Comparison of ENCODE assay signal across 1 cellular context in genomic region chr2:237556773-237557632, GRCh38.
TF ChIP-seq lines count a peak whose summit lies in the region.

No MANE protein-coding gene starts in this region.

TF ChIP-seq in GM12878, 131 proteins besides CTCF, POLR2A, EP300 and RAD21 (continued from another document and continues in another):
- TF ChIP-seq CUX1 (IDR thresholded peaks at IDR 0.05; ENCODE audit: insufficient replicate concordance, low read depth, low read length) (peak; percentile 46), SMC3 (IDR thresholded peaks at IDR 0.05; ENCODE audit: borderline replicate concordance, low read length) (no peak), RUNX3 (IDR thresholded peaks at IDR 0.05; ENCODE audit: low read length) (peak; percentile 6; the same call in 1 of the 2 replicates), FOXK2 (IDR thresholded peaks at IDR 0.05) (no peak), HSF1 (IDR thresholded peaks at IDR 0.05; ENCODE audit: low read depth, low read length) (no peak), RELA (IDR thresholded peaks at IDR 0.05; ENCODE audit: borderline replicate concordance, partially characterized antibody) (peak; percentile 71), KDM1A (IDR thresholded peaks at IDR 0.05; ENCODE audit: borderline replicate concordance) (no peak), CHD2 (IDR thresholded peaks at IDR 0.05; ENCODE audit: borderline replicate concordance, low read depth, low read length) (no peak), NBN (IDR thresholded peaks at IDR 0.05) (peak; percentile 62), RAD51 (IDR thresholded peaks at IDR 0.05) (peak; percentile 91), POLR2AphosphoS2 (IDR thresholded peaks at IDR 0.05; ENCODE audit: low read depth, low read length) (no peak), RBBP5 (conservative IDR thresholded peaks at IDR 0.05) (no peak), FOXM1 (IDR thresholded peaks at IDR 0.05; ENCODE audit: low read depth, low read length) (peak; percentile 43; the same call in 1 of the 2 replicates), PBX3 (IDR thresholded peaks at IDR 0.05; ENCODE audit: insufficient replicate concordance, low read depth, low read length) (no peak), MTA3 (IDR thresholded peaks at IDR 0.05; ENCODE audit: borderline replicate concordance, low read length) (peak; percentile 47; the same call in 1 of the 2 replicates), GATAD2B (conservative IDR thresholded peaks at IDR 0.05; ENCODE audit: low read depth) (no peak), EZH2 (IDR thresholded peaks at IDR 0.05; ENCODE audit: borderline replicate concordance, control insufficient read depth, low read depth, low read length) (no peak), POU2F2 (IDR thresholded peaks at IDR 0.05; ENCODE audit: borderline replicate concordance, low read depth, low read length) (0 out of 3 replicates have a peak, but pooled peaks have one; percentile 6), CBX5 (IDR thresholded peaks at IDR 0.05; ENCODE audit: low read depth) (peak; percentile 56; the same call in 1 of the 2 replicates), TCF12 (IDR thresholded peaks at IDR 0.05; ENCODE audit: low read depth, low read length) (peak; percentile 47; the same call in 1 of the 2 replicates), ZNF687 (IDR thresholded peaks at IDR 0.05) (peak; percentile 75; the same call in 1 of the 2 replicates), ASH2L (IDR thresholded peaks at IDR 0.05; ENCODE audit: borderline replicate concordance, low read depth) (no peak; the same call in 1 of the 2 replicates), POLR2AphosphoS5 (IDR thresholded peaks at IDR 0.05; ENCODE audit: low read length) (peak; percentile 43; the same call in 1 of the 2 replicates), EED (IDR thresholded peaks at IDR 0.05; ENCODE audit: low read depth) (peak; percentile 47; the same call in 1 of the 2 replicates), ZNF384 (IDR thresholded peaks at IDR 0.05; ENCODE audit: borderline replicate concordance, low read depth, low read length) (no peak), MXI1 (IDR thresholded peaks at IDR 0.05; ENCODE audit: low read depth, low read length) (peak; percentile 80), NR2C1 (IDR thresholded peaks at IDR 0.05) (no peak), SPI1 (IDR thresholded peaks at IDR 0.05; ENCODE audit: borderline replicate concordance, insufficient read depth, low read depth, low read length) (peak; percentile 30; the same call in 1 of the 2 replicates), PKNOX1 (IDR thresholded peaks at IDR 0.05) (peak; percentile 42; the same call in 1 of the 2 replicates), ZNF592 (IDR thresholded peaks at IDR 0.05) (0 out of 2 replicates have a peak, but pooled peaks have one; percentile 44), ATF7 (IDR thresholded peaks at IDR 0.05; ENCODE audit: low read depth) (0 out of 2 replicates have a peak, but pooled peaks have one; percentile 23), MAX (IDR thresholded peaks at IDR 0.05; ENCODE audit: low read depth, low read length) (0 out of 2 replicates have a peak, but pooled peaks have one; percentile 39), DPF2 (IDR thresholded peaks at IDR 0.05) (peak; percentile 75; the same call in 1 of the 2 replicates), IRF3 (IDR thresholded peaks at IDR 0.05) (no peak), JUNB (IDR thresholded peaks at IDR 0.05) (peak; percentile 88), USF1 (IDR thresholded peaks at IDR 0.05; ENCODE audit: borderline replicate concordance, extremely low read length, insufficient read depth, low read depth, low read length) (peak; percentile 83), FOS (IDR thresholded peaks at IDR 0.05; ENCODE audit: borderline replicate concordance, extremely low read depth, insufficient read length) (no peak), ZNF207 (IDR thresholded peaks at IDR 0.05; ENCODE audit: borderline replicate concordance) (0 out of 2 replicates have a peak, but pooled peaks have one; percentile 51), KLF5 (IDR thresholded peaks at IDR 0.05; ENCODE audit: partially characterized antibody) (no peak), PAX5 (IDR thresholded peaks at IDR 0.05; ENCODE audit: borderline replicate concordance, low read depth, low read length) (peak; percentile 44; the same call in 1 of the 2 replicates)
